ENCODE assay signal across 17 cellular contexts in genomic region chr5:100800552-100800951, GRCh38.
DNase-seq lines count a peak whose midpoint lies in the region; ATAC-seq, FAIRE-seq and TF ChIP-seq lines count a peak whose summit lies in the region.
"Had no signal": no experiment of that assay in that cellular context is flagged by ENCODE, and none has a peak within 500 bp of the region (broad histone marks: within the 10 kb centered on the region; RNA-seq: fewer than 3 reads in every experiment).

No MANE protein-coding gene starts in this region.

- peaks cover 4% of the 10 kb centered on the region for H3K4me1 Mint-ChIP-seq in astrocyte (ENCODE audit: low read depth, unreplicated experiment)
- H3K4me1 Mint-ChIP-seq in activated naive CD4-positive, alpha-beta T cell treated with anti-CD3 and anti-CD28 coated beads, Interleukin-2, amount 10 ng/mL, durations not matched to agents 7 days and 5 days: no peaks in the 10 kb centered on the region
- peaks cover 2% of the 10 kb centered on the region for H3K4me1 Mint-ChIP-seq in activated T-cell treated with anti-CD3 and anti-CD28 coated beads, Interleukin-2, amount 50 U/mL, for 4 hours (ENCODE audit: low read depth)
- H3K4me1 Mint-ChIP-seq: nephron progenitor cell had no signal

- CTCF ChIA-PET in activated naive CD4-positive, alpha-beta T cell treated with anti-CD3 and anti-CD28 coated beads, Interleukin-2, amount 10 ng/mL, durations not matched to agents 7 days and 5 days (lab: Charles Lee): no interaction called here

- H3K9me3 ChIP-seq in astrocyte (ENCODE audit: insufficient read depth, low read depth, low read length): no peaks in the 10 kb centered on the region
- no peaks in the 10 kb centered on the region for H3K9me3 ChIP-seq in suprapubic skin

- no peaks in the 10 kb centered on the region for H3K79me2 ChIP-seq in astrocyte (ENCODE audit: insufficient read depth, low read length)

- H3K27me3 Mint-ChIP-seq in astrocyte (ENCODE audit: low read depth, unreplicated experiment): no peaks in the 10 kb centered on the region
- H3K27me3 Mint-ChIP-seq in activated naive CD4-positive, alpha-beta T cell treated with anti-CD3 and anti-CD28 coated beads, Interleukin-2, amount 10 ng/mL, durations not matched to agents 7 days and 5 days: no peaks in the 10 kb centered on the region
- H3K27me3 Mint-ChIP-seq in activated T-cell treated with anti-CD3 and anti-CD28 coated beads, Interleukin-2, amount 50 U/mL, for 4 hours (ENCODE audit: low read depth): no peaks in the 10 kb centered on the region

- no peak for FAIRE-seq in astrocyte (lab: Jason Lieb, UNC)
- FAIRE-seq: colon had no signal

- H3K4me1 ChIP-seq in astrocyte (ENCODE audit: insufficient read depth, low read length) (peaks cover 3% of the 10 kb centered on the region), suprapubic skin (no peaks in the 10 kb centered on the region)

- H2AFZ ChIP-seq in astrocyte (ENCODE audit: low read depth, low read length): no peak overlapping the region

- H4K20me1 ChIP-seq in astrocyte (ENCODE audit: insufficient read depth, low read length): no peaks in the 10 kb centered on the region

- H3K36me3 ChIP-seq in astrocyte (ENCODE audit: insufficient read depth, low read length) (no peaks in the 10 kb centered on the region), suprapubic skin (no peaks in the 10 kb centered on the region)

- H3K27me3 ChIP-seq in astrocyte (ENCODE audit: insufficient read depth, low read length) (no peaks in the 10 kb centered on the region), suprapubic skin (no peaks in the 10 kb centered on the region)

- no peak overlapping the region for H3K27ac Mint-ChIP-seq in astrocyte (ENCODE audit: unreplicated experiment)
- no peak overlapping the region for H3K27ac Mint-ChIP-seq in activated naive CD4-positive, alpha-beta T cell treated with anti-CD3 and anti-CD28 coated beads, Interleukin-2, amount 10 ng/mL, durations not matched to agents 7 days and 5 days
- H3K27ac Mint-ChIP-seq: nephron progenitor cell had no signal

- H3K36me3 Mint-ChIP-seq in astrocyte (ENCODE audit: low read depth, unreplicated experiment): no peaks in the 10 kb centered on the region
- H3K36me3 Mint-ChIP-seq in activated naive CD4-positive, alpha-beta T cell treated with anti-CD3 and anti-CD28 coated beads, Interleukin-2, amount 10 ng/mL, durations not matched to agents 7 days and 5 days: peaks cover 9% of the 10 kb centered on the region
- H3K36me3 Mint-ChIP-seq in activated T-cell treated with anti-CD3 and anti-CD28 coated beads, Interleukin-2, amount 50 U/mL, for 4 hours (ENCODE audit: insufficient read depth): peaks cover 2% of the 10 kb centered on the region

- no peak for TF ChIP-seq EP300 in suprapubic skin (IDR thresholded peaks at IDR 0.05)

- no peak overlapping the region for H3K4me2 ChIP-seq in astrocyte (ENCODE audit: low read length)

- no peak overlapping the region for H3K4me3 Mint-ChIP-seq in astrocyte (ENCODE audit: unreplicated experiment)
- H3K4me3 Mint-ChIP-seq in activated naive CD4-positive, alpha-beta T cell treated with anti-CD3 and anti-CD28 coated beads, Interleukin-2, amount 10 ng/mL, durations not matched to agents 7 days and 5 days: no peak overlapping the region
- H3K4me3 Mint-ChIP-seq in activated T-cell treated with anti-CD3 and anti-CD28 coated beads, Interleukin-2, amount 50 U/mL, for 4 hours: no peak overlapping the region
- H3K4me3 Mint-ChIP-seq: nephron progenitor cell had no signal

- no peaks in the 10 kb centered on the region for H3K9me3 Mint-ChIP-seq in astrocyte (ENCODE audit: unreplicated experiment)
- peaks cover 12% of the 10 kb centered on the region for H3K9me3 Mint-ChIP-seq in activated naive CD4-positive, alpha-beta T cell treated with anti-CD3 and anti-CD28 coated beads, Interleukin-2, amount 10 ng/mL, durations not matched to agents 7 days and 5 days
- H3K9me3 Mint-ChIP-seq in activated T-cell treated with anti-CD3 and anti-CD28 coated beads, Interleukin-2, amount 50 U/mL, for 4 hours: peaks cover 12% of the 10 kb centered on the region
- H3K9me3 Mint-ChIP-seq: nephron progenitor cell had no signal

- DNase-seq in astrocyte (ENCODE audit: low read depth) (peak; percentile 8), suprapubic skin (ENCODE audit: low spot score in 2 of 2) (no peak)
- DNase-seq in activated naive CD4-positive, alpha-beta T cell treated with anti-CD3 and anti-CD28 coated beads, Interleukin-2, amount 10 ng/mL, durations not matched to agents 7 days and 5 days: no peak
- no peak for DNase-seq in activated T-cell treated with anti-CD3 and anti-CD28 coated beads, Interleukin-2, amount 50 U/mL, for 4 hours
- no peak for DNase-seq in activated CD4-positive, alpha-beta T cell treated with anti-CD3 and anti-CD28 coated beads for 4 hours
- DNase-seq: activated CD4-positive, CD25-positive, alpha-beta regulatory T cell; activated T-cell treated with anti-CD3 and anti-CD28 coated beads for 4 hours; DMS79 treated with DMSO at 0.1 percent for 48 hours; NCI-H2227 treated with DMSO at 0.1 percent for 48 hours; nephron progenitor cell; stimulated activated CD4-positive, alpha-beta T cell treated with anti-CD3 and anti-CD28 coated beads, Interleukin-4, amount 100 ng/mL, for 24 hours; stimulated activated naive CD8-positive, alpha-beta T cell treated with anti-CD3 and anti-CD28 coated beads, Interleukin-15, Interleukin-2, amounts not matched to agents 100 U/mL and 50 U/mL, for 24 hours had no signal

- H3K27ac ChIP-seq in astrocyte (ENCODE audit: low read depth, low read length): no peak overlapping the region
- H3K27ac ChIP-seq in suprapubic skin: no peak overlapping the region

- H3K9ac ChIP-seq in astrocyte (ENCODE audit: low read length): no peak overlapping the region

- no peak for TF ChIP-seq POLR2A in suprapubic skin (IDR thresholded peaks at IDR 0.05)

- 86% methylated on average over 5 of the region's 5 CpGs for WGBS in suprapubic skin

- ATAC-seq in GM18858 (IDR thresholded peaks at IDR 0.05; ENCODE audit: unreplicated experiment) (peak; percentile 54), GM21515 (IDR thresholded peaks at IDR 0.05; ENCODE audit: unreplicated experiment) (peak; percentile 82), HG03025 (IDR thresholded peaks at IDR 0.05; ENCODE audit: low FRiP score, unreplicated experiment) (peak; percentile 93)
- no peak for ATAC-seq in activated T-cell treated with anti-CD3 and anti-CD28 coated beads, Interleukin-2, amount 50 U/mL, for 4 hours
- ATAC-seq: HCT116; stimulated activated naive CD8-positive, alpha-beta T cell treated with anti-CD3 and anti-CD28 coated beads, Interleukin-15, Interleukin-2, amounts not matched to agents 100 U/mL and 50 U/mL, for 24 hours had no signal

- TF ChIP-seq CTCF in astrocyte (IDR thresholded peaks at IDR 0.05; ENCODE audit: insufficient read depth, low read depth, low read length) (no peak), suprapubic skin (IDR thresholded peaks at IDR 0.05) (no peak)

- H3K4me3 ChIP-seq in astrocyte (ENCODE audit: insufficient read depth, low read depth, low read length) (no peak overlapping the region), suprapubic skin (no peak overlapping the region)

Comparison
In these comparisons a context has a peak if more than half of its experiments do, and no peak if none do; other contexts are left out.
1. ATAC-seq: peak in GM18858 (single experiment), GM21515 (single experiment) and HG03025 (single experiment); none in activated T-cell treated with anti-CD3 and anti-CD28 coated beads, Interleukin-2, amount 50 U/mL, for 4 hours (0 of 2).